Comparison of ENCODE assay signal across 8 cellular contexts in genomic region chr15:90004671-90005070, GRCh38. TPM values are rescaled to one million over a fixed set of nuclear protein-coding genes. Genes with fewer than 3 reads are reported as not detected.
DNase-seq lines count a peak whose midpoint lies in the region; ATAC-seq and TF ChIP-seq lines count a peak whose summit lies in the region.

No MANE protein-coding gene starts in this region.

- H3K27ac ChIP-seq in cingulate gyrus (ENCODE audit: low read depth, low read length) (peak overlapping the region; percentile 34), mucosa of rectum (ENCODE audit: low read depth in 2 of 2, low read length in 2 of 2) (peak overlapping the region; percentile 68 to 75), transverse colon (peak overlapping the region; percentile 91 to 96 (median 94))

- peak overlapping the region in 1 of 2 donors; percentile 44 for H3K9ac ChIP-seq in mucosa of rectum (ENCODE audit: low read depth in 1 of 2, low read length in 2 of 2)

- H3K9me3 ChIP-seq in mucosa of rectum (ENCODE audit: control insufficient read depth in 2 of 2, low read length in 2 of 2) (no peaks in the 10 kb centered on the region), transverse colon (no peaks in the 10 kb centered on the region)

- no peak for ATAC-seq in GM21526 (IDR thresholded peaks at IDR 0.05; ENCODE audit: low FRiP score, unreplicated experiment)
- ATAC-seq in GM18502 (IDR thresholded peaks at IDR 0.05; ENCODE audit: poor library complexity, unreplicated experiment): no peak

- TF ChIP-seq POLR2A in transverse colon (IDR thresholded peaks at IDR 0.05): peak; percentile 9

- peaks cover 1% of the 10 kb centered on the region for H3K36me3 ChIP-seq in BJ (ENCODE audit: control insufficient read depth, insufficient read depth, low read length)
- H3K36me3 ChIP-seq in mucosa of rectum (ENCODE audit: control insufficient read depth in 2 of 2, insufficient read depth in 2 of 2, low read length in 2 of 2): peaks cover 0 to 7% of the 10 kb centered on the region in 2 donors
- no peaks in the 10 kb centered on the region for H3K36me3 ChIP-seq in transverse colon

- H3K27me3 ChIP-seq in BJ (ENCODE audit: control insufficient read depth, insufficient read depth, low read length): no peaks in the 10 kb centered on the region
- no peaks in the 10 kb centered on the region for H3K27me3 ChIP-seq in mucosa of rectum (ENCODE audit: control insufficient read depth in 2 of 2, insufficient read depth in 2 of 2, low read length in 2 of 2)
- no peaks in the 10 kb centered on the region for H3K27me3 ChIP-seq in transverse colon

- in situ Hi-C loops in transverse colon (cut with MboI; ENCODE audit: low pct_ligation_motif_present in 1 of 4, low pct_unique_long_range_greater_than_20kb in 1 of 4, low sequenced_read_pairs in 3 of 4): no loop called here

- 17 to 74% methylated on average over 1 to 8 of the region's 8 CpGs for WGBS in transverse colon (ENCODE audit: low coverage in 1 of 2), 2 donors

- intact Hi-C loops in transverse colon (cut with DNase I; ENCODE audit: low total_unique reads): loop anchor here (5.0 kb wide), 1 partner anchor 92 kb away; the partner anchor contains the start of gene ARPIN

- H3K4me1 ChIP-seq in mucosa of rectum (ENCODE audit: control insufficient read depth in 2 of 2, insufficient read depth in 2 of 2, low read length in 2 of 2) (peaks cover 18 to 31% of the 10 kb centered on the region in 2 donors), transverse colon (peaks cover 32 to 69% (median 45%) of the 10 kb centered on the region in 4 donors)

- no peak overlapping the region for H3K4me3 ChIP-seq in BJ (ENCODE audit: low read depth, low read length)
- H3K4me3 ChIP-seq in mucosa of rectum (ENCODE audit: low read length in 2 of 2): peak overlapping the region in 1 of 2 donors; percentile 48
- H3K4me3 ChIP-seq in transverse colon: no peak overlapping the region

- TF ChIP-seq CTCF in BJ (IDR thresholded peaks at IDR 0.05; ENCODE audit: insufficient read depth, low read depth, low read length) (no peak), transverse colon (IDR thresholded peaks at IDR 0.05) (no peak)

- DNase-seq in BJ (ENCODE audit: low read depth) (peak; percentile 88), NOMO-1 (lab: John Stamatoyannopoulos, UW; ENCODE audit: unreplicated experiment in 2 of 2) (peak; percentile 71 to 91), transverse colon (peak; percentile 46)
- no peak for DNase-seq in NK-92 treated with Interleukin-12 subunit alpha and Interleukin-12 subunit beta, amount 100 ng/mL, for 24 hours (lab: John Stamatoyannopoulos, UW)

- CTCF ChIA-PET in BJ (lab: Yijun Ruan, JAX): interaction anchor here (0.6 to 1.8 kb wide), 4 partner anchors 32 to 115 kb away, joined by 3 to 5 read pairs (median 4); no protein-coding TSS in a partner anchor

- POLR2A ChIA-PET in BJ (lab: Charles Lee): interaction anchor here (0.6 kb wide), 1 partner anchor 93 kb away, joined by 3 read pairs; no protein-coding TSS in a partner anchor

- TF ChIP-seq EP300 in transverse colon (IDR thresholded peaks at IDR 0.05; ENCODE audit: low read depth): no peak

RNA-seq across cellular contexts. Expression of gene ZNF710, which starts 3.5 kb away (rescaled TPM):
- polyA plus RNA-seq in BJ (2011; rRNA removed): 2.0 and 2.1 TPM in 2 replicates
- 5.4 and 5.9 TPM in 2 replicates for polyA minus RNA-seq in BJ (2011; rRNA and poly(A)+ RNA removed)
- 10 to 100 TPM; 27.3 to 43.4 (median 35.6) TPM for total RNA-seq in transverse colon

Comparison
In these comparisons a context has a peak if more than half of its experiments do, and no peak if none do; other contexts are left out.
1. H3K27ac ChIP-seq: peak in every context shown above with its lines; median percentile 94 in transverse colon; 72 in mucosa of rectum; 34 in cingulate gyrus.